ENCODE assay signal across 11 cellular contexts in the genomic region with DNA sequence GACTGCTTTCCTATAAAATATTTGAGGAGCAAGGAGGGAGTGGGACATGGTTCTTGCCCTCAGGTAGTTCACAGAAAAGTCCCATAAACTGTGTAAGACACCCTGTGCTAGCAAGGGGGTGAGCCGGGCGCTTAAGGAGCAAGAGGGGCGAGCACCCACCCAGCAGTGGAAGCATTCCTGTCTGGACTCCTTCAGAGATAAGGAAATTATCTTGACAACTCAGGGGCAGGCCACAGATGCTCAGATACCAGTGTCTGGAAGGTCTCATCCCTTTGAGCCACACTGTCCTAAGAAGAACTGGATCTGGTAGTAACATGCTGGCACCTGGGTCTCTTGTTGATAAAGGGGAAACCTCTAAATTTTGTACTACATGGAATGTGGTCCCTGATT. TPM values are rescaled to one million over a fixed set of nuclear protein-coding genes. Genes with fewer than 3 reads are reported as not detected.
A peak's percentile ranks its signal among the peaks of the same experiment; 100 is the strongest.
DNase-seq lines count a peak whose midpoint lies in the region; ATAC-seq and TF ChIP-seq lines count a peak whose summit lies in the region.
"Had no signal": no experiment of that assay in that cellular context is flagged by ENCODE, and none has a peak within 500 bp of the region (broad histone marks: within the 10 kb centered on the region; RNA-seq: fewer than 3 reads in every experiment).

No MANE protein-coding gene starts in this region.

- peaks cover 40% of the 10 kb centered on the region for H3K4me1 Mint-ChIP-seq in activated T-helper 1 cell treated with anti-CD3 and anti-CD28 coated beads, Interleukin-12 subunit alpha, Interleukin-12 subunit beta, Interleukin-2, Interleukin-4 antibody, amounts not matched to agents 30 ng/mL and 10 ng/mL and 1 ng/mL, durations not matched to agents 14 hours and 24 hours and 36 hours (ENCODE audit: low read depth)
- peaks cover 55% of the 10 kb centered on the region for H3K4me1 Mint-ChIP-seq in stimulated activated effector memory CD8-positive, alpha-beta T cell treated with anti-CD3 and anti-CD28 coated beads, Interleukin-12 subunit alpha, Interleukin-12 subunit beta, amount 100 ng/mL, for 72 hours

- H3K36me3 ChIP-seq in HEK293 (ENCODE audit: control insufficient read depth in 2 of 2, insufficient read depth in 1 of 2, low read length in 2 of 2) = peaks cover 23 to 46% of the 10 kb centered on the region in 2 experiments
- H3K36me3 ChIP-seq in tibial artery = peaks cover 16 to 47% (median 44%) of the 10 kb centered on the region in 3 donors

- H3K27ac Mint-ChIP-seq in activated T-helper 1 cell treated with anti-CD3 and anti-CD28 coated beads, Interleukin-12 subunit alpha, Interleukin-12 subunit beta, Interleukin-2, Interleukin-4 antibody, amounts not matched to agents 30 ng/mL and 10 ng/mL and 1 ng/mL, durations not matched to agents 14 hours and 24 hours and 36 hours = peak overlapping the region; percentile 55
- H3K27ac Mint-ChIP-seq in stimulated activated effector memory CD8-positive, alpha-beta T cell treated with anti-CD3 and anti-CD28 coated beads, Interleukin-12 subunit alpha, Interleukin-12 subunit beta, amount 100 ng/mL, for 72 hours = peak overlapping the region; percentile 93

- H3K36me3 Mint-ChIP-seq in activated T-helper 1 cell treated with anti-CD3 and anti-CD28 coated beads, Interleukin-12 subunit alpha, Interleukin-12 subunit beta, Interleukin-2, Interleukin-4 antibody, amounts not matched to agents 30 ng/mL and 10 ng/mL and 1 ng/mL, durations not matched to agents 14 hours and 24 hours and 36 hours (ENCODE audit: low read depth) = peaks cover 31% of the 10 kb centered on the region
- peaks cover 82% of the 10 kb centered on the region for H3K36me3 Mint-ChIP-seq in stimulated activated effector memory CD8-positive, alpha-beta T cell treated with anti-CD3 and anti-CD28 coated beads, Interleukin-12 subunit alpha, Interleukin-12 subunit beta, amount 100 ng/mL, for 72 hours

- H3K9me3 ChIP-seq in HEK293 (ENCODE audit: control insufficient read depth, insufficient read depth, low read depth, low read length) (no peaks in the 10 kb centered on the region), right cardiac atrium (ENCODE audit: control insufficient read depth, low read length) (no peaks in the 10 kb centered on the region), tibial artery (no peaks in the 10 kb centered on the region)

- H3K4me3 ChIP-seq in HEK293 (ENCODE audit: low read depth, low read length) (no peak overlapping the region), right cardiac atrium (ENCODE audit: low read length) (no peak overlapping the region), tibial artery (no peak overlapping the region)

- no peaks in the 10 kb centered on the region for H3K27me3 Mint-ChIP-seq in activated T-helper 1 cell treated with anti-CD3 and anti-CD28 coated beads, Interleukin-12 subunit alpha, Interleukin-12 subunit beta, Interleukin-2, Interleukin-4 antibody, amounts not matched to agents 30 ng/mL and 10 ng/mL and 1 ng/mL, durations not matched to agents 14 hours and 24 hours and 36 hours (ENCODE audit: insufficient read depth)

- H3K27ac ChIP-seq in HEK293 (ENCODE audit: extremely low read depth, low read depth, low read length) (0 out of 2 replicates have a peak overlapping the region, but pooled peaks have one; percentile 42), right cardiac atrium (ENCODE audit: low read length) (peak overlapping the region; percentile 91), tibial artery (peak overlapping the region in 1 of 2 donors; percentile 36)

- TF ChIP-seq CTCF in HEK293 (tag by site-specific recombination; IDR thresholded peaks at IDR 0.05) (no peak), tibial artery (IDR thresholded peaks at IDR 0.05) (no peak)

- ATAC-seq in right cardiac atrium (peak in 1 of 2 donors; percentile 17), HG03342 (IDR thresholded peaks at IDR 0.05; ENCODE audit: unreplicated experiment) (no peak), GM18909 (IDR thresholded peaks at IDR 0.05; ENCODE audit: poor library complexity, unreplicated experiment) (no peak)
- ATAC-seq in stimulated activated effector memory CD8-positive, alpha-beta T cell treated with anti-CD3 and anti-CD28 coated beads, Interleukin-12 subunit alpha, Interleukin-12 subunit beta, amount 100 ng/mL, for 72 hours = no peak
- ATAC-seq: HepG2 had no signal

- CTCF ChIA-PET in HEK293 (lab: Yijun Ruan, JAX) = no interaction called here

- H3K27me3 ChIP-seq in right cardiac atrium (ENCODE audit: control insufficient read depth, insufficient read depth) = no peaks in the 10 kb centered on the region
- no peaks in the 10 kb centered on the region for H3K27me3 ChIP-seq in tibial artery

- WGBS in right cardiac atrium = 65% methylated on average over 3 of the region's 3 CpGs

- H3K4me1 ChIP-seq in HEK293 (ENCODE audit: control insufficient read depth, insufficient read depth, low read length) (peaks cover 22% of the 10 kb centered on the region), right cardiac atrium (ENCODE audit: control insufficient read depth, insufficient read depth, low read length) (peaks cover 26% of the 10 kb centered on the region), tibial artery (peaks cover 0 to 61% (median 39%) of the 10 kb centered on the region in 4 donors)

- no peaks in the 10 kb centered on the region for H3K9me3 Mint-ChIP-seq in activated T-helper 1 cell treated with anti-CD3 and anti-CD28 coated beads, Interleukin-12 subunit alpha, Interleukin-12 subunit beta, Interleukin-2, Interleukin-4 antibody, amounts not matched to agents 30 ng/mL and 10 ng/mL and 1 ng/mL, durations not matched to agents 14 hours and 24 hours and 36 hours
- H3K9me3 Mint-ChIP-seq in stimulated activated effector memory CD8-positive, alpha-beta T cell treated with anti-CD3 and anti-CD28 coated beads, Interleukin-12 subunit alpha, Interleukin-12 subunit beta, amount 100 ng/mL, for 72 hours = no peaks in the 10 kb centered on the region

- no peak overlapping the region for H3K4me3 Mint-ChIP-seq in activated T-helper 1 cell treated with anti-CD3 and anti-CD28 coated beads, Interleukin-12 subunit alpha, Interleukin-12 subunit beta, Interleukin-2, Interleukin-4 antibody, amounts not matched to agents 30 ng/mL and 10 ng/mL and 1 ng/mL, durations not matched to agents 14 hours and 24 hours and 36 hours
- peak overlapping the region; percentile 41 for H3K4me3 Mint-ChIP-seq in stimulated activated effector memory CD8-positive, alpha-beta T cell treated with anti-CD3 and anti-CD28 coated beads, Interleukin-12 subunit alpha, Interleukin-12 subunit beta, amount 100 ng/mL, for 72 hours

- POLR2A ChIA-PET in HEK293 (lab: Yijun Ruan, JAX) = interaction anchor here (0.6 kb wide), 1 partner anchor 547 kb away, joined by 3 read pairs; no protein-coding TSS in a partner anchor

- DNase-seq in activated T-helper 1 cell treated with anti-CD3 and anti-CD28 coated beads, Interleukin-12 subunit alpha, Interleukin-12 subunit beta, Interleukin-2, Interleukin-4 antibody, amounts not matched to agents 30 ng/mL and 10 ng/mL and 1 ng/mL, durations not matched to agents 14 hours and 24 hours and 36 hours (ENCODE audit: low spot score) = no peak
- peak in 1 of 3 donors; percentile 19 for DNase-seq in right cardiac atrium
- no peak for DNase-seq in stimulated activated effector memory CD8-positive, alpha-beta T cell treated with anti-CD3 and anti-CD28 coated beads, Interleukin-12 subunit alpha, Interleukin-12 subunit beta, amount 100 ng/mL, for 72 hours (ENCODE audit: low spot score in 2 of 2)
- no peak for DNase-seq in cortex of kidney (lab: John Stamatoyannopoulos, UW)
- no peak for DNase-seq in tibial artery
- DNase-seq: GOT3, occipital lobe had no signal

- intact Hi-C loops in activated T-helper 1 cell treated with anti-CD3 and anti-CD28 coated beads, Interleukin-12 subunit alpha, Interleukin-12 subunit beta, Interleukin-2, Interleukin-4 antibody, amounts not matched to agents 30 ng/mL and 10 ng/mL and 1 ng/mL, durations not matched to agents 14 hours and 24 hours and 36 hours (cut with micrococcal nuclease) = no loop called here
- intact Hi-C loops in right cardiac atrium (cut with DNase I) = no loop called here
- intact Hi-C loops in tibial artery (cut with DNase I; ENCODE audit: low total_unique reads) = no loop called here

TF ChIP-seq in HEK293, 187 proteins besides CTCF, POLR2A, EP300 and RAD21 (continues in another document):
- TF ChIP-seq ZNF133 (tag by site-specific recombination; IDR thresholded peaks at IDR 0.05) = no peak
- TF ChIP-seq SALL2 (tag by site-specific recombination; IDR thresholded peaks at IDR 0.05; ENCODE audit: borderline replicate concordance) = no peak
- no peak for TF ChIP-seq ZNF239 (tag by site-specific recombination; IDR thresholded peaks at IDR 0.05)
- no peak for TF ChIP-seq ZNF404 (tag by site-specific recombination; IDR thresholded peaks at IDR 0.05)
- no peak for TF ChIP-seq ZNF362 (tag by site-specific recombination; IDR thresholded peaks at IDR 0.05)
- no peak for TF ChIP-seq MYNN (tag by site-specific recombination; IDR thresholded peaks at IDR 0.05; ENCODE audit: borderline replicate concordance)
- TF ChIP-seq ZNF623 (tag by site-specific recombination; IDR thresholded peaks at IDR 0.05) = no peak
- no peak for TF ChIP-seq ZNF24 (tag by site-specific recombination; IDR thresholded peaks at IDR 0.05)

RNA-seq across cellular contexts. Expression of gene RAC1, which starts 19.3 kb away (rescaled TPM):
- total RNA-seq in activated T-helper 1 cell treated with anti-CD3 and anti-CD28 coated beads, Interleukin-12 subunit alpha, Interleukin-12 subunit beta, Interleukin-2, Interleukin-4 antibody, amounts not matched to agents 30 ng/mL and 10 ng/mL and 1 ng/mL, durations not matched to agents 14 hours and 24 hours and 36 hours = 160 and 163 TPM in 2 replicates
- total RNA-seq in right cardiac atrium = 100 to 1,000 TPM; 145 to 164 (median 153) TPM
- 110 TPM for polyA plus RNA-seq in right cardiac atrium

RNA-seq across cellular contexts. Expression of gene FAM220A, which starts 44.9 kb away (rescaled TPM):
- 8.2 and 12.4 TPM in 2 replicates for total RNA-seq in activated T-helper 1 cell treated with anti-CD3 and anti-CD28 coated beads, Interleukin-12 subunit alpha, Interleukin-12 subunit beta, Interleukin-2, Interleukin-4 antibody, amounts not matched to agents 30 ng/mL and 10 ng/mL and 1 ng/mL, durations not matched to agents 14 hours and 24 hours and 36 hours
- total RNA-seq in right cardiac atrium = 10 to 100 TPM; 14.0 to 21.7 (median 20.1) TPM
- polyA plus RNA-seq in right cardiac atrium = 15.4 TPM

RNA-seq across cellular contexts. Expression of gene DAGLB, which starts 54.1 kb away (rescaled TPM):
- 20.3 and 22.8 TPM in 2 replicates for total RNA-seq in activated T-helper 1 cell treated with anti-CD3 and anti-CD28 coated beads, Interleukin-12 subunit alpha, Interleukin-12 subunit beta, Interleukin-2, Interleukin-4 antibody, amounts not matched to agents 30 ng/mL and 10 ng/mL and 1 ng/mL, durations not matched to agents 14 hours and 24 hours and 36 hours
- total RNA-seq in right cardiac atrium = 1 to 10 TPM; 7.9 to 9.9 (median 9.1) TPM
- 5.4 TPM for polyA plus RNA-seq in right cardiac atrium
